In the genomic region with DNA sequence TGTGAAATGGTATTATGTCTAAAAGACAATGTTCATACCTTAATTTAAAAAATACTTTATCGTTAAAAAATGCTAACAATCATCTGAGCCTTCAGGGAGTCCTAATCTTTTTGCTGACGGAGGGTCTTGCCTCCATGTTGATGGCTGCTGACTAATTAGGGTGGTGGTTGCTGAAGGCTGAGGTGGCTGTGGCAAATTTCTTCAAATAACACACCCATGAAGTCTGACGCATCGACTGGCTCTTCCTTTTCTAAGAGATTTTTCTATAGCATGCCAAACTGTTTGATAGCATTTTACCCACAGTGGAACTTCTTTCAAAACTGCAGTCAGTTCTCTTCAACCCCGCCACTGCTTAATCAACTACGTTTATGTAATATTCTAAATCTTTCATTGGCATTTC, we compare ENCODE assay signal across 18 cellular contexts.
"Had no signal": no experiment of that assay in that cellular context is flagged by ENCODE, and none has a peak within 500 bp of the region (broad histone marks: within the 10 kb centered on the region; RNA-seq: fewer than 3 reads in every experiment).

No MANE protein-coding gene starts in this region.

- H3K36me3 ChIP-seq: spleen, tibial nerve, upper lobe of right lung, vagina had no signal

- H3K27ac Mint-ChIP-seq: naive B cell; stimulated activated memory B cell treated with anti-CD40 and anti-IgM and Interleukin-4, amounts not matched to agents 10 μg/mL and 1 μg/mL and 100 μg/mL, for 72 hours; stimulated activated naive CD8-positive, alpha-beta T cell treated with anti-CD3 and anti-CD28 coated beads, Interleukin-15, Interleukin-2, amounts not matched to agents 100 ng/mL and 50 ng/mL, for 24 hours had no signal

- DNase-seq: dermis blood vessel endothelial cell; foreskin keratinocyte; kidney; left colon; left ventricle myocardium superior; naive B cell; posterior cingulate gyrus; spleen; stimulated activated CD4-positive, alpha-beta T cell treated with anti-CD3 and anti-CD28 coated beads, Interleukin-15, amount 100 ng/mL, for 24 hours; stimulated activated CD4-positive, alpha-beta T cell treated with anti-CD3 and anti-CD28 coated beads, Interleukin-1b, Interleukin-23, amount 100 ng/mL, for 48 hours; stimulated activated CD4-positive, alpha-beta T cell treated with anti-CD3 and anti-CD28 coated beads, Interleukin-4, amount 100 ng/mL, for 24 hours; testis; upper lobe of right lung had no signal

- H3K27ac ChIP-seq: foreskin keratinocyte, spleen, testis, tibial nerve, upper lobe of right lung, vagina had no signal

- H3K27me3 Mint-ChIP-seq: naive B cell; stimulated activated memory B cell treated with anti-CD40 and anti-IgM and Interleukin-4, amounts not matched to agents 10 μg/mL and 1 μg/mL and 100 μg/mL, for 72 hours; stimulated activated naive CD8-positive, alpha-beta T cell treated with anti-CD3 and anti-CD28 coated beads, Interleukin-15, Interleukin-2, amounts not matched to agents 100 ng/mL and 50 ng/mL, for 24 hours had no signal

- H3K27me3 ChIP-seq: foreskin keratinocyte, spleen, testis, tibial nerve, upper lobe of right lung, vagina had no signal

- H3K4me3 ChIP-seq: lung, spleen, testis, tibial nerve, upper lobe of right lung, vagina had no signal

- H3K4me1 ChIP-seq: foreskin keratinocyte, testis, upper lobe of right lung had no signal

- H3K9me3 ChIP-seq: testis, upper lobe of right lung, vagina had no signal

- H3K9me3 Mint-ChIP-seq: stimulated activated naive CD8-positive, alpha-beta T cell treated with anti-CD3 and anti-CD28 coated beads, Interleukin-15, Interleukin-2, amounts not matched to agents 100 ng/mL and 50 ng/mL, for 24 hours had no signal

- H3K4me3 Mint-ChIP-seq: stimulated activated memory B cell treated with anti-CD40 and anti-IgM and Interleukin-4, amounts not matched to agents 10 μg/mL and 1 μg/mL and 100 μg/mL, for 72 hours; stimulated activated naive CD8-positive, alpha-beta T cell treated with anti-CD3 and anti-CD28 coated beads, Interleukin-15, Interleukin-2, amounts not matched to agents 100 ng/mL and 50 ng/mL, for 24 hours had no signal
